Comparison of ENCODE assay signal across 9 cellular contexts in genomic region chr1:201137579-201138310, GRCh38. TPM values are rescaled to one million over a fixed set of nuclear protein-coding genes. Genes with fewer than 3 reads are reported as not detected.
DNase-seq lines count a peak whose midpoint lies in the region; ATAC-seq and TF ChIP-seq lines count a peak whose summit lies in the region.
"Had no signal": no experiment of that assay in that cellular context is flagged by ENCODE, and none has a peak within 500 bp of the region (broad histone marks: within the 10 kb centered on the region; RNA-seq: fewer than 3 reads in every experiment).

No MANE protein-coding gene starts in this region.

- H3F3A ChIP-seq in PC-3 (ENCODE audit: low read length, unreplicated experiment): peaks cover 4% of the 10 kb centered on the region

- H3K27ac Mint-ChIP-seq in glutamatergic neuron (ENCODE audit: unreplicated experiment): no peak overlapping the region

- H3K4me1 Mint-ChIP-seq in glutamatergic neuron (ENCODE audit: low read depth, unreplicated experiment): peaks cover 35% of the 10 kb centered on the region

- no peak overlapping the region for H3K9ac ChIP-seq in PC-3 (ENCODE audit: low read length)

- peaks cover 14% of the 10 kb centered on the region for H3K36me3 Mint-ChIP-seq in glutamatergic neuron (ENCODE audit: unreplicated experiment)

- TF ChIP-seq CTCF in PC-3 (conservative IDR thresholded peaks at IDR 0.05; ENCODE audit: low read depth, low read length) (no peak), transverse colon (IDR thresholded peaks at IDR 0.05) (no peak), glutamatergic neuron (IDR thresholded peaks at IDR 0.05; ENCODE audit: partially characterized antibody, unreplicated experiment) (no peak)

- H3K4me3 Mint-ChIP-seq in glutamatergic neuron (ENCODE audit: unreplicated experiment): no peak overlapping the region

- in situ Hi-C loops in transverse colon (cut with MboI; ENCODE audit: low pct_ligation_motif_present in 1 of 4, low pct_unique_long_range_greater_than_20kb in 1 of 4, low sequenced_read_pairs in 3 of 4): no loop called here

- H3K36me3 ChIP-seq in PC-3 (ENCODE audit: low read depth, low read length): peaks cover 66% of the 10 kb centered on the region; the same call in 1 of the 2 replicates
- H3K36me3 ChIP-seq in transverse colon: no peaks in the 10 kb centered on the region

- H3K9me3 Mint-ChIP-seq in glutamatergic neuron (ENCODE audit: unreplicated experiment): peaks cover 3% of the 10 kb centered on the region

- H3K27me3 ChIP-seq in PC-3 (ENCODE audit: low read length) (no peaks in the 10 kb centered on the region), transverse colon (no peaks in the 10 kb centered on the region)

- H3K27me3 Mint-ChIP-seq in glutamatergic neuron (ENCODE audit: unreplicated experiment): peaks cover 5% of the 10 kb centered on the region

- POLR2A ChIA-PET in PC-3 (lab: Charles Lee; ENCODE audit: unreplicated experiment): interaction anchor here (0.5 to 0.6 kb wide), 3 partner anchors 141 to 1191 kb away, joined by 3 to 9 read pairs (median 4); no protein-coding TSS in a partner anchor

- peak overlapping the region; percentile 43 for H3K27ac ChIP-seq in PC-3 (ENCODE audit: low read length)
- peak overlapping the region; percentile 41 to 65 (median 54) for H3K27ac ChIP-seq in transverse colon

- H3K9me3 ChIP-seq in PC-3 (ENCODE audit: low read length): no peaks in the 10 kb centered on the region
- no peaks in the 10 kb centered on the region for H3K9me3 ChIP-seq in transverse colon

- H2AFZ ChIP-seq in PC-3 (ENCODE audit: low read length): no peak overlapping the region

- TF ChIP-seq EP300 in transverse colon (IDR thresholded peaks at IDR 0.05; ENCODE audit: low read depth): no peak

- peak; percentile 96 for ATAC-seq in PC-3
- ATAC-seq in GM19452 (IDR thresholded peaks at IDR 0.05; ENCODE audit: unreplicated experiment): no peak
- ATAC-seq in GM19395 (IDR thresholded peaks at IDR 0.05; ENCODE audit: unreplicated experiment): no peak

- no TSS peak for BruUV-seq in PC-3 (replicated peaks; lab: Mats Ljungman, UMichigan)

- peak; percentile 96 for DNase-seq in PC-3
- DNase-seq in epidermal melanocyte (ENCODE audit: insufficient read length, low spot score): peak; percentile 77
- DNase-seq in midbrain (lab: John Stamatoyannopoulos, UW): peak; percentile 46
- DNase-seq in transverse colon: peak; percentile 47
- no peak for DNase-seq in GF-D8 (lab: John Stamatoyannopoulos, UW)
- DNase-seq in glutamatergic neuron: no peak
- DNase-seq: activated T-cell treated with anti-CD3 and anti-CD28 coated beads for 4 hours had no signal

- peak overlapping the region; percentile 1; the same call in 1 of the 2 replicates for H3K4me2 ChIP-seq in PC-3 (ENCODE audit: low read length)

- H3K4me3 ChIP-seq in PC-3 (ENCODE audit: low read length): no peak overlapping the region
- no peak overlapping the region for H3K4me3 ChIP-seq in transverse colon

- CTCF ChIA-PET in PC-3 (lab: Charles Lee): interaction anchor here (0.8 to 1.8 kb wide), 8 partner anchors 12 to 209 kb away, joined by 3 to 9 read pairs (median 6); no protein-coding TSS in a partner anchor

- H3K4me1 ChIP-seq in PC-3 (ENCODE audit: insufficient read depth, low read length) (peaks cover 14% of the 10 kb centered on the region), transverse colon (peaks cover 5 to 14% (median 10%) of the 10 kb centered on the region in 4 donors)

- TF ChIP-seq POLR2A in transverse colon (IDR thresholded peaks at IDR 0.05): no peak

- H3K79me2 ChIP-seq in PC-3 (ENCODE audit: low read length): no peaks in the 10 kb centered on the region

- WGBS in transverse colon (ENCODE audit: low coverage in 1 of 2), 2 donors: 50 to 74% methylated on average over 4 to 6 of the region's 6 CpGs

- no peaks in the 10 kb centered on the region for H3K9me2 ChIP-seq in PC-3 (replicated peaks; ENCODE audit: low read length)

- intact Hi-C loops in PC-3 (cut with micrococcal nuclease): loop anchor here (1.0 kb wide), 1 partner anchor 11 kb away; no protein-coding TSS in a partner anchor
- intact Hi-C loops in transverse colon (cut with DNase I; ENCODE audit: low total_unique reads): no loop called here

- peaks cover 4% of the 10 kb centered on the region for H4K20me1 ChIP-seq in PC-3 (ENCODE audit: low read length)

RNA-seq across cellular contexts. Expression of gene ASCL5, which starts 10.8 kb away (rescaled TPM):
- total RNA-seq in PC-3 (2014; rRNA removed): 2.4 and 3.1 TPM in 2 replicates
- total RNA-seq in transverse colon: not detected
- not detected for total RNA-seq in glutamatergic neuron (ENCODE audit: unreplicated experiment)

RNA-seq across cellular contexts. Expression of gene TMEM9, which starts 16.5 kb away (rescaled TPM):
- 428 and 435 TPM in 2 replicates for total RNA-seq in PC-3 (2014; rRNA removed)
- total RNA-seq in transverse colon: 10 to 100 TPM in 3 of 4 donors, 1 to 10 TPM in 1; 6.7 to 35.4 (median 29.4) TPM
- 80.2 TPM for total RNA-seq in glutamatergic neuron (ENCODE audit: unreplicated experiment)

RNA-seq across cellular contexts. Expression of gene CACNA1S, which starts 25.5 kb away (rescaled TPM):
- total RNA-seq in PC-3 (2014; rRNA removed) (not detected in 2 replicates), transverse colon (not detected), glutamatergic neuron (ENCODE audit: unreplicated experiment) (0.07 TPM)

RNA-seq across cellular contexts. Expression of gene IGFN1, which starts 52.9 kb away (rescaled TPM):
- 0.04 and 0.63 TPM in 2 replicates for total RNA-seq in PC-3 (2014; rRNA removed)
- under 1 TPM in 1 of 4 donors, not detected in 3; 0.14 TPM for total RNA-seq in transverse colon
- 1.9 TPM for total RNA-seq in glutamatergic neuron (ENCODE audit: unreplicated experiment)

Comparison
In these comparisons a context has a peak if more than half of its experiments do, and no peak if none do; other contexts are left out.
1. DNase-seq: peak in PC-3 (single experiment), epidermal melanocyte (single experiment), midbrain (single experiment) and transverse colon (single experiment); none in GF-D8 (single experiment) and glutamatergic neuron (single experiment).